ENCODE assay signal across 9 cellular contexts in genomic region chr6:8082954-8083858, GRCh38. TPM values are rescaled to one million over a fixed set of nuclear protein-coding genes. Genes with fewer than 3 reads are reported as not detected.
DNase-seq lines count a peak whose midpoint lies in the region; ATAC-seq, FAIRE-seq and TF ChIP-seq lines count a peak whose summit lies in the region.
"Had no signal": no experiment of that assay in that cellular context is flagged by ENCODE, and none has a peak within 500 bp of the region (broad histone marks: within the 10 kb centered on the region; RNA-seq: fewer than 3 reads in every experiment).

No MANE protein-coding gene starts in this region.

- no peak overlapping the region for H3K4me3 ChIP-seq in A549
- H3K4me3 ChIP-seq in HAP-1, result no peak overlapping the region
- H3K4me3 ChIP-seq in adrenal gland, result no peak overlapping the region
- no peak overlapping the region for H3K4me3 ChIP-seq in kidney (ENCODE audit: low read length in 2 of 2)

- peak overlapping the region; percentile 66 for H3K4me2 ChIP-seq in A549

- FAIRE-seq in A549 (lab: Jason Lieb, UNC) (no peak), kidney (lab: Jason Lieb, UNC) (no peak)

- peaks cover 45% of the 10 kb centered on the region for H3K36me3 ChIP-seq in HAP-1 (replicated peaks)
- H3K36me3 ChIP-seq in adrenal gland (replicated peaks in 1 of 2), result peaks cover 0 to 1% of the 10 kb centered on the region in 2 donors
- peaks cover 0 to 6% of the 10 kb centered on the region in 2 donors for H3K36me3 ChIP-seq in kidney (ENCODE audit: control insufficient read depth in 1 of 2, insufficient read depth in 2 of 2, low read length in 2 of 2)

- in situ Hi-C loops in HAP-1 (cut with MboI; ENCODE audit: low sequenced_read_pairs), result no loop called here

- TF ChIP-seq POLR2A in A549 (IDR thresholded peaks at IDR 0.05; ENCODE audit: low read length) (no peak), adrenal gland (IDR thresholded peaks at IDR 0.05) (peak in 1 of 2 donors; percentile 13)

- H3K27me3 ChIP-seq in HAP-1 (ENCODE audit: low read depth) (no peaks in the 10 kb centered on the region), adrenal gland (no peaks in the 10 kb centered on the region)

- intact Hi-C loops in adrenal gland (cut with DNase I) (no loop called here), kidney (cut with DNase I) (no loop called here)

- H3K4me1 ChIP-seq in A549 (peaks cover 71% of the 10 kb centered on the region), HAP-1 (peaks cover 16% of the 10 kb centered on the region), adrenal gland (replicated peaks in 1 of 2) (peaks cover 34 to 62% of the 10 kb centered on the region in 2 donors), kidney (ENCODE audit: control insufficient read depth in 1 of 2, insufficient read depth in 1 of 2, low read depth in 1 of 2, low read length in 2 of 2) (peaks cover 16 to 36% of the 10 kb centered on the region in 2 donors)

- 33% methylated on average over 11 of the region's 11 CpGs for WGBS in A549 (ENCODE audit: missing lambda C conversion rate)
- WGBS in adrenal gland, 4 donors, result 43 to 51% (median 46%) methylated on average over 11 of the region's 11 CpGs

- CTCF ChIA-PET in A549 (lab: Yijun Ruan, JAX), result no interaction called here

- TF ChIP-seq CTCF in A549 (IDR thresholded peaks at IDR 0.05) (no peak), adrenal gland (IDR thresholded peaks at IDR 0.05) (no peak), kidney (IDR thresholded peaks at IDR 0.05; ENCODE audit: borderline replicate concordance, extremely low read depth, insufficient read depth) (no peak)

- POLR2A ChIA-PET in A549 (lab: Yijun Ruan, JAX), result no interaction called here

- DNase-seq in A549 (ENCODE audit: low read depth in 1 of 2, low spot score in 1 of 2) (peak; percentile 21 to 31), HAP-1 (ENCODE audit: low spot score in 2 of 2) (peak; percentile 21 to 49), adrenal gland (peak in 5 of 7 donors; percentile 27 to 54 (median 40)), kidney (no peak), inferior parietal cortex (ENCODE audit: extremely low spot score) (no peak), HuH-7 (ENCODE audit: low spot score) (no peak), NCI-H2107 treated with DMSO at 0.1 percent for 48 hours (lab: John Stamatoyannopoulos, UW; ENCODE audit: unreplicated experiment) (no peak), nucleus accumbens (lab: John Stamatoyannopoulos, UW) (no peak)
- DNase-seq: activated CD8-positive, alpha-beta memory T cell treated with anti-CD3 and anti-CD28 coated beads for 24 hours had no signal

- peak overlapping the region; percentile 49 to 74; a peak in 5 of 6 replicates for H3K27ac ChIP-seq in A549
- H3K27ac ChIP-seq in adrenal gland, result peak overlapping the region in 4 of 5 donors; percentile 71 to 83 (median 74)
- peak overlapping the region; percentile 43 to 48 for H3K27ac ChIP-seq in kidney (ENCODE audit: low read depth in 2 of 2, low read length in 2 of 2)

- TF ChIP-seq RAD21 in A549 (conservative IDR thresholded peaks at IDR 0.05 in 1 of 2, IDR thresholded peaks at IDR 0.05 in 1 of 2), result no peak

- peak; percentile 65 to 72 for ATAC-seq in A549

- H3K9ac ChIP-seq in kidney (ENCODE audit: low read length in 2 of 2), result peak overlapping the region in 1 of 2 donors; percentile 6

- H3K9me3 ChIP-seq in A549 (no peaks in the 10 kb centered on the region), HAP-1 (no peaks in the 10 kb centered on the region), adrenal gland (replicated peaks in 1 of 3) (no peaks in the 10 kb centered on the region), kidney (ENCODE audit: control insufficient read depth in 1 of 2, low read length in 2 of 2) (no peaks in the 10 kb centered on the region)

- TF ChIP-seq EP300 in A549 (IDR thresholded peaks at IDR 0.05), result no peak

TF ChIP-seq in A549, 52 proteins besides CTCF, POLR2A, EP300 and RAD21:
- TF ChIP-seq KDM5A (IDR thresholded peaks at IDR 0.05) (no peak), FOSL2 (IDR thresholded peaks at IDR 0.05) (peak; percentile 13; the same call in 1 of the 2 replicates), FOSL2 (CRISPR knock-in tag; IDR thresholded peaks at IDR 0.05) (peak; percentile 77), JUNB (IDR thresholded peaks at IDR 0.05) (peak; percentile 50; the same call in 1 of the 2 replicates), RNF2 (IDR thresholded peaks at IDR 0.05; ENCODE audit: borderline replicate concordance, low read depth) (no peak), GATA3 (IDR thresholded peaks at IDR 0.05; ENCODE audit: borderline replicate concordance) (peak; percentile 45; the same call in 1 of the 2 replicates)

RNA-seq across cellular contexts. Expression of gene BLOC1S5, which starts 19.0 kb away (rescaled TPM):
- polyA plus RNA-seq in A549 (2011; rRNA removed) (7.9 and 10.8 TPM in 2 replicates), A549 (2017; fragmentation: RNase III; extraction: RNeasy Plus Mini Kit Qiagen cat#74134 plus additional on column Dnase treatment) (8.1 to 10.2 TPM (median 8.3 TPM) in 3 replicates), adrenal gland (10 to 100 TPM in 1 of 3 donors, 1 to 10 TPM in 2; 5.3 to 15.2 (median 7.3) TPM), kidney (ENCODE audit: insufficient read depth, low read depth, low replicate concordance) (20.2 TPM)
- polyA plus RNA-seq in A549 (2012; cell fraction: cytosol; rRNA removed), result 1.9 and 2.5 TPM in 2 replicates
- 0.78 and 1.2 TPM in 2 replicates for polyA plus RNA-seq in A549 (2012; cell fraction: nucleus; rRNA removed)
- 2.9 and 3.3 TPM in 2 replicates for polyA minus RNA-seq in A549 (2011; rRNA and poly(A)+ RNA removed)
- total RNA-seq in adrenal gland (10 to 100 TPM in 6 of 8 donors, 1 to 10 TPM in 2; 8.5 to 25.3 (median 15.5) TPM), kidney (27.6 TPM)

RNA-seq across cellular contexts. Expression of gene EEF1E1, which starts 19.1 kb away (rescaled TPM):
- polyA plus RNA-seq in A549 (2011; rRNA removed) (107 and 122 TPM in 2 replicates), A549 (2017; fragmentation: RNase III; extraction: RNeasy Plus Mini Kit Qiagen cat#74134 plus additional on column Dnase treatment) (114 to 132 TPM (median 119 TPM) in 3 replicates), adrenal gland (10 to 100 TPM; 18.3 to 72.9 (median 20.9) TPM), kidney (ENCODE audit: insufficient read depth, low read depth, low replicate concordance) (59.3 TPM)
- polyA plus RNA-seq in A549 (2012; cell fraction: cytosol; rRNA removed), result 65.0 and 75.5 TPM in 2 replicates
- polyA plus RNA-seq in A549 (2012; cell fraction: nucleus; rRNA removed), result 21.4 and 22.0 TPM in 2 replicates
- 23.0 and 24.5 TPM in 2 replicates for polyA minus RNA-seq in A549 (2011; rRNA and poly(A)+ RNA removed)
- total RNA-seq in adrenal gland (10 to 100 TPM; 18.1 to 40.6 (median 31.8) TPM), kidney (35.4 TPM)

Comparison
In these comparisons a context has a peak if more than half of its experiments do, and no peak if none do; other contexts are left out.
1. DNase-seq: peak in A549 (2 of 2), HAP-1 (2 of 2) and adrenal gland (5 of 7); none in kidney (single experiment), inferior parietal cortex (single experiment), HuH-7 (single experiment), NCI-H2107 treated with DMSO at 0.1 percent for 48 hours (single experiment) and nucleus accumbens (0 of 56).
2. Peak in every context shown above with its lines, with median percentiles within 50 percentile points of each other: H3K27ac ChIP-seq.